9 cellular contexts compared by ENCODE assay signal in the genomic region with DNA sequence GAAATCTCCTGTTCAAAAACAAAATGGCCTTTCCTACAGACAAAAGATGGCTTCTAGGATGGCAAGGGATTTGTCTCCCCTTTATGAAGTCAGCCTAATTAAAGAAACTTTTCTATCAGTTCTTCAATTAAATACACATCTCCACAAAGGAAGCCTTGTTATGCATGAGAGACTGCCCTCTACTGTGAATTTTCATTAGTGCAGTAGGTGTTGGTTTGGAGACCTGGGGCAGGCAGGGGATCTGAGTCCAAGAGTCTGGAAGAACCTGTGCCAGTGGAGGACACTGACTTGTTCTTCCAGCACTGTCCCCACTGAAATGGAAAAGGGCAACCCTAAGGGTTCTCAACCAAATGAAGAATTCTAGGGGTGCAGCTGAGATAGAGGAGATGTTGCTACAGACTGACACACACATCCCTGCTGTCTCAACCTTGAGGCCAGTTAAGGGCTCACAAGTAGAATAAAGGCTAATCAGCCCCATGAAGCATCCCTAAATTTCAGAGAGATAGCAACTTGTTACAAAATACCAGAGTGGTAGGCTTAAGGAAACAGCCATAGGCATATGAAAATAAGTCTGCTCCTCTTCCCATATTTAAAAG.
DNase-seq lines count a peak whose midpoint lies in the region; ATAC-seq, FAIRE-seq and TF ChIP-seq lines count a peak whose summit lies in the region.
"Had no signal": no experiment of that assay in that cellular context is flagged by ENCODE, and none has a peak within 500 bp of the region (broad histone marks: within the 10 kb centered on the region; RNA-seq: fewer than 3 reads in every experiment).

No MANE protein-coding gene starts in this region.

- H3K27ac ChIP-seq in VCaP = no peak overlapping the region

- peak; percentile 91 for TF ChIP-seq CTCF in VCaP (conservative IDR thresholded peaks at IDR 0.05)

- TF ChIP-seq POLR2A in GM12891 (IDR thresholded peaks at IDR 0.05; ENCODE audit: low read depth, low read length) = no peak

- FAIRE-seq in GM12891 (lab: Jason Lieb, UNC) = no peak

- intact Hi-C loops in Right ventricle myocardium superior (cut with DNase I) = loop anchor here (2.0 to 10.0 kb wide), 2 partner anchors 85 to 365 kb away; no protein-coding TSS in a partner anchor

- peak; percentile 79 for ATAC-seq in Right ventricle myocardium superior (ENCODE audit: poor library complexity)

- DNase-seq in AML-193 (lab: John Stamatoyannopoulos, UW) (peak; percentile 21 to 46), GM12891 (ENCODE audit: insufficient read length, low spot score) (peak; percentile 5), LHCN-M2 (ENCODE audit: low read depth) (peak; percentile 65), Right ventricle myocardium superior (no peak), renal cortical epithelial cell (ENCODE audit: low read depth) (peak; percentile 67), activated gamma-delta T cell (lab: John Stamatoyannopoulos, UW) (no peak), NCI-H1436 treated with DMSO at 0.1 percent for 48 hours (lab: John Stamatoyannopoulos, UW) (no peak)
- DNase-seq: naive B cell had no signal

TF ChIP-seq in GM12891, 5 proteins besides CTCF, POLR2A, EP300 and RAD21:
- TF ChIP-seq SPI1 (IDR thresholded peaks at IDR 0.05; ENCODE audit: low read depth, low read length) (no peak), POU2F2 (IDR thresholded peaks at IDR 0.05; ENCODE audit: low read depth, low read length) (no peak), TAF1 (IDR thresholded peaks at IDR 0.05; ENCODE audit: low read depth, low read length) (no peak), PAX5 (IDR thresholded peaks at IDR 0.05; ENCODE audit: insufficient read depth, low read length, severe bottlenecking) (no peak), POLR2AphosphoS5 (IDR thresholded peaks at IDR 0.05; ENCODE audit: low read depth, low read length) (no peak)

Comparison
In these comparisons a context has a peak if more than half of its experiments do, and no peak if none do; other contexts are left out.
1. DNase-seq: peak in AML-193 (2 of 2), GM12891 (single experiment), LHCN-M2 (single experiment) and renal cortical epithelial cell (single experiment); none in Right ventricle myocardium superior (single experiment), activated gamma-delta T cell (single experiment) and NCI-H1436 treated with DMSO at 0.1 percent for 48 hours (single experiment).